In genomic region chr17:51524524-51524923, GRCh38 we compare ENCODE assay signal across 26 cellular contexts.
"Had no signal": no experiment of that assay in that cellular context is flagged by ENCODE, and none has a peak within 500 bp of the region (broad histone marks: within the 10 kb centered on the region; RNA-seq: fewer than 3 reads in every experiment).

No MANE protein-coding gene starts in this region.

- H3K27ac ChIP-seq: stomach, suprapubic skin, testis, thoracic aorta, thyroid gland, tibial artery, tibial nerve, transverse colon, upper lobe of left lung, upper lobe of right lung, uterus, vagina had no signal

- H3K4me3 ChIP-seq: stomach, suprapubic skin, testis, thoracic aorta, thyroid gland, tibial artery, tibial nerve, transverse colon, upper lobe of left lung, upper lobe of right lung, uterus, vagina had no signal

- DNase-seq: stimulated activated CD4-positive, alpha-beta T cell treated with anti-CD3 and anti-CD28 coated beads, Interleukin-2, amount 100 ng/mL, for 48 hours; stimulated activated CD4-positive, alpha-beta T cell treated with anti-CD3 and anti-CD28 coated beads, Interleukin-4, amount 100 ng/mL, for 1 hour; stimulated activated CD4-positive, alpha-beta T cell treated with anti-CD3 and anti-CD28 coated beads, Interleukin-4, amount 100 ng/mL, for 24 hours; stimulated activated CD4-positive, alpha-beta T cell treated with anti-CD3 and anti-CD28 coated beads, Interleukin-4, amount 100 ng/mL, for 4 hours; stimulated activated CD8-positive, alpha-beta memory T cell treated with anti-CD3 and anti-CD28 coated beads, Interleukin-4, amount 100 ng/mL, for 48 hours; stimulated activated naive B cell treated with anti-CD40 and anti-IgM and Interleukin-4, amounts not matched to agents 10 μg/mL and 1 μg/mL and 100 μg/mL, for 72 hours; stimulated activated naive CD4-positive, alpha-beta T cell; stimulated activated naive CD4-positive, alpha-beta T cell treated with Interleukin-2 at 50 U/mL for 16 hours; stimulated activated naive CD8-positive, alpha-beta T cell treated with anti-CD3 and anti-CD28 coated beads, Interleukin-15, amount 100 ng/mL, for 72 hours; stimulated activated naive CD8-positive, alpha-beta T cell treated with anti-CD3 and anti-CD28 coated beads, Interleukin-15, Interleukin-2, amounts not matched to agents 100 U/mL and 50 U/mL, for 24 hours; stomach; substantia nigra; testis; thyroid gland; tibial artery; transverse colon; trophoblast cell; upper lobe of left lung; upper lobe of right lung; uterus had no signal

- H3K27me3 ChIP-seq: suprapubic skin, testis, thyroid gland, tibial nerve, transverse colon, upper lobe of left lung, upper lobe of right lung, uterus, vagina had no signal

- H3K4me1 ChIP-seq: stomach, suprapubic skin, testis, thyroid gland, tibial artery, tibial nerve, transverse colon, upper lobe of right lung, uterus, vagina had no signal

- H3K36me3 ChIP-seq: stomach, suprapubic skin, thoracic aorta, thyroid gland, tibial artery, tibial nerve, transverse colon, upper lobe of left lung, upper lobe of right lung, uterus, vagina had no signal

- H3K9me3 ChIP-seq: suprapubic skin, testis, thoracic aorta, thyroid gland, tibial artery, tibial nerve, transverse colon, upper lobe of left lung, upper lobe of right lung, uterus, vagina had no signal

- ATAC-seq: stimulated activated effector memory CD8-positive, alpha-beta T cell treated with anti-CD3 and anti-CD28 coated beads, Interleukin-12 subunit alpha, Interleukin-12 subunit beta, amount 100 ng/mL, for 72 hours; stimulated activated memory B cell treated with anti-CD40 and anti-IgM and Interleukin-4, amounts not matched to agents 10 μg/mL and 1 μg/mL and 100 μg/mL, for 72 hours; stimulated activated naive B cell treated with anti-CD40 and anti-IgM and Interleukin-4, amounts not matched to agents 10 μg/mL and 1 μg/mL and 100 μg/mL, for 72 hours; stimulated activated naive CD8-positive, alpha-beta T cell treated with anti-CD3 and anti-CD28 coated beads, Interleukin-15, amount 100 ng/mL, for 72 hours; stimulated activated naive CD8-positive, alpha-beta T cell treated with anti-CD3 and anti-CD28 coated beads, Interleukin-15, Interleukin-2, amounts not matched to agents 100 U/mL and 50 U/mL, for 24 hours; upper lobe of right lung had no signal
